ENCODE assay signal across 1 cellular context in the genomic region with DNA sequence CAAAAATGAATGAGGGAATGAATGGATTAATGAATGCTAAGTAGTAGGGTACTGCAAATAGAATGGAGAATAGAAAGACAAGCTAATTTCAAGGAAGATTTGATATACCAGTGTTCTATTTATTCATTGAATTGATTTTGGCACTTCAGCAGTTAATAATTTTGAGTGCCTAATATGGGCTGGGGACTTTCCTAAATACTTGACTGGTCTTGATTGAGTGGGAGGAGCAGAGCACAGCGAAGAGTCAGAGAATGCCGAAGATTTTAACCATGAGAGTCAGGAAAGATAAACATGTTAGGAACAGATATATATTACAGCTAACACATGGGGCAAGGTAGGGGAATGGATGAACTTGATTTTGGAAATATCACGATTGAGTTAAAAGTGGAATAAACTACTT.
TF ChIP-seq lines count a peak whose summit lies in the region.

No MANE protein-coding gene starts in this region.

TF ChIP-seq in WTC11, 78 proteins besides CTCF, POLR2A, EP300 and RAD21:
- TF ChIP-seq OVOL2 (CRISPR knock-in tag; IDR thresholded peaks at IDR 0.05; ENCODE audit: borderline replicate concordance): no peak
- no peak for TF ChIP-seq TEAD4 (CRISPR knock-in tag; IDR thresholded peaks at IDR 0.05)
- TF ChIP-seq FOXP4 (CRISPR knock-in tag; IDR thresholded peaks at IDR 0.05): no peak
- no peak for TF ChIP-seq JUN (CRISPR knock-in tag; IDR thresholded peaks at IDR 0.05)
- TF ChIP-seq, protein P1, sequence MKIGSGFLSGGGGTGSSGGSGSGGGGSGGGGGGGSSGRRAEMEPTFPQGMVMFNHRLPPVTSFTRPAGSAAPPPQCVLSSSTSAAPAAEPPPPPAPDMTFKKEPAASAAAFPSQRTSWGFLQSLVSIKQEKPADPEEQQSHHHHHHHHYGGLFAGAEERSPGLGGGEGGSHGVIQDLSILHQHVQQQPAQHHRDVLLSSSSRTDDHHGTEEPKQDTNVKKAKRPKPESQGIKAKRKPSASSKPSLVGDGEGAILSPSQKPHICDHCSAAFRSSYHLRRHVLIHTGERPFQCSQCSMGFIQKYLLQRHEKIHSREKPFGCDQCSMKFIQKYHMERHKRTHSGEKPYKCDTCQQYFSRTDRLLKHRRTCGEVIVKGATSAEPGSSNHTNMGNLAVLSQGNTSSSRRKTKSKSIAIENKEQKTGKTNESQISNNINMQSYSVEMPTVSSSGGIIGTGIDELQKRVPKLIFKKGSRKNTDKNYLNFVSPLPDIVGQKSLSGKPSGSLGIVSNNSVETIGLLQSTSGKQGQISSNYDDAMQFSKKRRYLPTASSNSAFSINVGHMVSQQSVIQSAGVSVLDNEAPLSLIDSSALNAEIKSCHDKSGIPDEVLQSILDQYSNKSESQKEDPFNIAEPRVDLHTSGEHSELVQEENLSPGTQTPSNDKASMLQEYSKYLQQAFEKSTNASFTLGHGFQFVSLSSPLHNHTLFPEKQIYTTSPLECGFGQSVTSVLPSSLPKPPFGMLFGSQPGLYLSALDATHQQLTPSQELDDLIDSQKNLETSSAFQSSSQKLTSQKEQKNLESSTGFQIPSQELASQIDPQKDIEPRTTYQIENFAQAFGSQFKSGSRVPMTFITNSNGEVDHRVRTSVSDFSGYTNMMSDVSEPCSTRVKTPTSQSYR (CRISPR knock-in tag; IDR thresholded peaks at IDR 0.05): no peak
- TF ChIP-seq, protein P2, sequence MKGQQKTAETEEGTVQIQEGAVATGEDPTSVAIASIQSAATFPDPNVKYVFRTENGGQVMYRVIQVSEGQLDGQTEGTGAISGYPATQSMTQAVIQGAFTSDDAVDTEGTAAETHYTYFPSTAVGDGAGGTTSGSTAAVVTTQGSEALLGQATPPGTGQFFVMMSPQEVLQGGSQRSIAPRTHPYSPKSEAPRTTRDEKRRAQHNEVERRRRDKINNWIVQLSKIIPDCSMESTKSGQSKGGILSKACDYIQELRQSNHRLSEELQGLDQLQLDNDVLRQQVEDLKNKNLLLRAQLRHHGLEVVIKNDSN (CRISPR knock-in tag; IDR thresholded peaks at IDR 0.05): no peak
